27 cellular contexts compared by ENCODE assay signal in genomic region chr15:45831787-45832186, GRCh38.
"Had no signal": no experiment of that assay in that cellular context is flagged by ENCODE, and none has a peak within 500 bp of the region (broad histone marks: within the 10 kb centered on the region; RNA-seq: fewer than 3 reads in every experiment).

No MANE protein-coding gene starts in this region.

- H3K9me3 ChIP-seq: left lung, lower lobe of right lung, pancreas, prostate gland, sigmoid colon, suprapubic skin, thoracic aorta, tibial artery, upper lobe of right lung had no signal

- H3K27me3 ChIP-seq: left lung, pancreas, sigmoid colon, spleen, suprapubic skin, tibial artery, upper lobe of right lung had no signal

- DNase-seq: hippocampal formation; kidney glomerular epithelial cell; left cardiac atrium; left lung; lower lobe of right lung; mammary epithelial cell; mesenchymal stem cell; naive thymus-derived CD8-positive, alpha-beta T cell; nucleus accumbens; pancreas; posterior cingulate gyrus; retina; right cardiac atrium; sigmoid colon; small intestine; spleen; stimulated activated CD4-positive, alpha-beta T cell treated with anti-CD3 and anti-CD28 coated beads, Interleukin-4, amount 100 ng/mL, for 24 hours; stimulated activated naive CD4-positive, alpha-beta T cell; tibial artery; trophoblast cell; upper lobe of right lung had no signal

- FAIRE-seq: keratinocyte, pancreas, small intestine, urothelium cell line had no signal

- ATAC-seq: left cardiac atrium; left lung; lower lobe of right lung; naive thymus-derived CD8-positive, alpha-beta T cell; pancreas; right cardiac atrium; stimulated activated effector memory CD8-positive, alpha-beta T cell treated with anti-CD3 and anti-CD28 coated beads, Interleukin-12 subunit alpha, Interleukin-12 subunit beta, amount 100 ng/mL, for 72 hours; upper lobe of right lung had no signal

- H3K27ac ChIP-seq: left lung, lower lobe of right lung, pancreas, prostate gland, sigmoid colon, spleen, suprapubic skin, thoracic aorta, tibial artery, upper lobe of right lung had no signal

- H3K4me3 ChIP-seq: left lung, lower lobe of right lung, pancreas, prostate gland, sigmoid colon, spleen, suprapubic skin, thoracic aorta, tibial artery, upper lobe of right lung had no signal

- H3K4me1 ChIP-seq: left lung, lower lobe of right lung, prostate gland, sigmoid colon, spleen, suprapubic skin, tibial artery, upper lobe of right lung had no signal

- H3K36me3 ChIP-seq: left lung, lower lobe of right lung, pancreas, prostate gland, sigmoid colon, spleen, suprapubic skin, thoracic aorta, tibial artery, upper lobe of right lung had no signal
